In the genomic region with DNA sequence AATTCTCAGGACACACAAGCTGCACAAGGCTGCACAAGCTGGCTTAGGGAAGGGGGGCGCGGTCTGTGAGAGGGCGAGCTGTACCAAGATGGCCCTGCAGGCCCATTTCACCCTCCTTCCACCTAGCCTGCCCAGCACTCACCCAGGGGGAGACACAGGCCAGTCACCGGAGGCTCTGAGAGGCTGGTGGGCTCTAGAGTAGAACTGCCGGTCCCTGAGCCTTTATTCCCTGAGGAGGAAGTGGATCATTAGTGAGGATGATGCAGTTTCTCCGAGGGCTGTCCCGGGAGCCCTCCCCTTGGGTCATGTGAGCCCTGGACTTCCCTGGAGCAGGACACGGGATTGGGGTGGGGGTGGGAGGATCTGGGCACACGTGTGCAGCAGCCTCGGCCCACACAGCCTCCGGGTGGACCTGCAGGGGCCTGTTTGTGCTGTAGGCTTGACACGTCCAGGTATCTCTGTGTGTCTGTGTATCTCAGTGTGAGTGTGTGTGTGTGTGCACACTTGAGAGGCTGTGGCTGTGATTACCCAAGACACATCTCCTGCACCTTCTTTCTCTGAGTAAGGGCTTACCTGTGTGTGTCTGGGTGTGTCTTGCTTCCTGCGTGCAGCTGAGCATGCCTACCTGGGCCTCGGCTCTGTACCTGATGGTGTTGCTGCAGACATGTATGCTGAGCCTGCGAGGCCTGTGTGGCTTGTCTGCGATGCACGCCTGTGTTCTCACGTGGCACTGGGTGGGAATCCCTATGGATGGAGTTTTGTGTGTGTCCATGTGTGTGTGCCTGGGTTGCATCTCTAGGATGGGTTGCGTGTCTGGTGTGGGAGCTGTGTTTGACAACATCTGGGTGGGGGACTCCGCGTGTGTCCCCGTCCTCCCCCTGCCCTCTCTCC, we compare ENCODE assay signal across 10 cellular contexts. TPM values are rescaled to one million over a fixed set of nuclear protein-coding genes. Genes with fewer than 3 reads are reported as not detected.
DNase-seq lines count a peak whose midpoint lies in the region; ATAC-seq and TF ChIP-seq lines count a peak whose summit lies in the region.
"Had no signal": no experiment of that assay in that cellular context is flagged by ENCODE, and none has a peak within 500 bp of the region (broad histone marks: within the 10 kb centered on the region; RNA-seq: fewer than 3 reads in every experiment).

ACP5 (minus strand) TSS at position 195 of the 891 bp plus-strand sequence. CDS start 328 bp downstream, outside the sequence.

- DNase-seq in DMS53 (lab: John Stamatoyannopoulos, UW) = peak; percentile 28
- no peak for DNase-seq in DMS53 treated with DMSO at 0.1 percent for 48 hours (lab: John Stamatoyannopoulos, UW; ENCODE audit: unreplicated experiment)
- no peak for DNase-seq in adrenal gland
- DNase-seq in kidney epithelial cell (ENCODE audit: low read depth) = no peak
- DNase-seq in stimulated activated naive B cell treated with anti-CD40 and anti-IgM and Interleukin-4, amounts not matched to agents 10 μg/mL and 1 μg/mL and 100 μg/mL, for 72 hours = no peak
- no peak for DNase-seq in T1000 (lab: John Stamatoyannopoulos, UW)
- DNase-seq in NCI-H524 treated with DMSO at 0.1 percent for 48 hours (lab: John Stamatoyannopoulos, UW) = no peak
- DNase-seq: occipital lobe had no signal

- peaks cover 3 to 4% of the 10 kb centered on the region in 2 donors for H3K9me3 Mint-ChIP-seq in stimulated activated naive B cell treated with anti-CD40 and anti-IgM and Interleukin-4, amounts not matched to agents 10 μg/mL and 1 μg/mL and 100 μg/mL, for 72 hours

- H3K27ac ChIP-seq in adrenal gland = no peak within 1 kb of the TSS
- H3K27ac ChIP-seq: 22Rv1 had no signal

- ATAC-seq in stimulated activated naive B cell treated with anti-CD40 and anti-IgM and Interleukin-4, amounts not matched to agents 10 μg/mL and 1 μg/mL and 100 μg/mL, for 72 hours (replicated peaks) = no peak
- ATAC-seq in HG02678 (IDR thresholded peaks at IDR 0.05; ENCODE audit: unreplicated experiment) = no peak

- peaks cover 23 to 34% of the 10 kb centered on the region in 2 donors for H3K36me3 Mint-ChIP-seq in stimulated activated naive B cell treated with anti-CD40 and anti-IgM and Interleukin-4, amounts not matched to agents 10 μg/mL and 1 μg/mL and 100 μg/mL, for 72 hours

- TF ChIP-seq POLR2A in adrenal gland (IDR thresholded peaks at IDR 0.05) = no peak

- H3K4me3 Mint-ChIP-seq in stimulated activated naive B cell treated with anti-CD40 and anti-IgM and Interleukin-4, amounts not matched to agents 10 μg/mL and 1 μg/mL and 100 μg/mL, for 72 hours = peak within 1 kb of the TSS; percentile 82 to 90

- H3K27me3 Mint-ChIP-seq in stimulated activated naive B cell treated with anti-CD40 and anti-IgM and Interleukin-4, amounts not matched to agents 10 μg/mL and 1 μg/mL and 100 μg/mL, for 72 hours = no peaks in the 10 kb centered on the region

- peak within 1 kb of the TSS in 1 of 4 donors; percentile 39 for H3K4me3 ChIP-seq in adrenal gland
- H3K4me3 ChIP-seq in kidney epithelial cell (ENCODE audit: low read depth, low read length) = peak within 1 kb of the TSS; percentile 28

- H3K9me3 ChIP-seq in adrenal gland (replicated peaks in 1 of 3) = no peaks in the 10 kb centered on the region

- TF ChIP-seq CTCF in adrenal gland (IDR thresholded peaks at IDR 0.05) (no peak), kidney epithelial cell (IDR thresholded peaks at IDR 0.05; ENCODE audit: insufficient read depth, low read length, poor library complexity, severe bottlenecking) (no peak)

- intact Hi-C loops in adrenal gland (cut with DNase I) = no loop called here

- peaks cover 7% of the 10 kb centered on the region for H3K27me3 ChIP-seq in adrenal gland
- H3K27me3 ChIP-seq in kidney epithelial cell (ENCODE audit: control insufficient read depth, insufficient read depth, low read length) = peaks cover 3% of the 10 kb centered on the region

- H3K36me3 ChIP-seq in adrenal gland (replicated peaks in 1 of 2) (no peaks in the 10 kb centered on the region), kidney epithelial cell (ENCODE audit: control insufficient read depth, insufficient read depth, low read length) (no peaks in the 10 kb centered on the region)

- H3K4me1 Mint-ChIP-seq in stimulated activated naive B cell treated with anti-CD40 and anti-IgM and Interleukin-4, amounts not matched to agents 10 μg/mL and 1 μg/mL and 100 μg/mL, for 72 hours = peaks cover 41 to 78% of the 10 kb centered on the region in 2 donors

- H3K27ac Mint-ChIP-seq in stimulated activated naive B cell treated with anti-CD40 and anti-IgM and Interleukin-4, amounts not matched to agents 10 μg/mL and 1 μg/mL and 100 μg/mL, for 72 hours = peak within 1 kb of the TSS; percentile 81

- 52 to 69% (median 62%) methylated on average over 12 to 22 of the region's 22 CpGs for WGBS in adrenal gland, 4 donors

- peaks cover 0 to 5% of the 10 kb centered on the region in 2 donors for H3K4me1 ChIP-seq in adrenal gland (replicated peaks in 1 of 2)

RNA-seq across cellular contexts. Expression of gene ACP5, which starts in this region (rescaled TPM):
- total RNA-seq in adrenal gland (10 to 100 TPM in 5 of 8 donors, 1 to 10 TPM in 3; 4.2 to 28.8 (median 14.8) TPM), kidney epithelial cell (23.4 and 24.8 TPM in 2 replicates)
- 100 to 1,000 TPM in 1 of 3 donors, 1 to 10 TPM in 2; 6.5 to 152 (median 9.0) TPM for polyA plus RNA-seq in adrenal gland
